8 cellular contexts compared by ENCODE assay signal in the genomic region with DNA sequence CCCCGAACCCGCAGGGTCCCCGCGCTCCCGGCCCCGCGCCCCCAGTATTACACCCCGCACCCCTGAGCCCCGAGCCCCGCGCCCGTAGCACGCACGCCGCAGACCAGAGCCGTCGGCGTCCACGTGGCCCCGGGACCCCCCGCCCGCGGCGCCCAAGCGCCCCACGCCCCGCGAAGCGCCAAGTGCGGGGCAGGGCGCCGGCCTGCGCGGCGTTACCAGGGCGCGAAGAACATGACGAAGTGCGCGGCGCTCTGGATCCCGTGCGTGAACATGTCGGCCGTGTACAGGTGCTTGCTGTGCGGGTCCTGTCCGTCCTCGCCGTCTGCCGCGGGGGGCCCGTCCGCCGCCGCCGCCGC. TPM values are rescaled to one million over a fixed set of nuclear protein-coding genes. Genes with fewer than 3 reads are reported as not detected.
A peak's percentile ranks its signal among the peaks of the same experiment; 100 is the strongest.
DNase-seq lines count a peak whose midpoint lies in the region; ATAC-seq and TF ChIP-seq lines count a peak whose summit lies in the region.

No MANE protein-coding gene starts in this region.

- H3K27ac ChIP-seq in smooth muscle cell (ENCODE audit: low read depth) = peak overlapping the region; percentile 45

- peaks cover 14% of the 10 kb centered on the region for H3K36me3 Mint-ChIP-seq in Caco-2 (ENCODE audit: insufficient read depth, unreplicated experiment)
- H3K36me3 Mint-ChIP-seq in glutamatergic neuron (ENCODE audit: unreplicated experiment) = no peaks in the 10 kb centered on the region

- POLR2A ChIA-PET in Caco-2 (lab: Charles Lee) = no interaction called here

- no peaks in the 10 kb centered on the region for H3K36me3 ChIP-seq in Caco-2 (ENCODE audit: control insufficient read depth, insufficient read depth, low read length)
- peaks cover 17% of the 10 kb centered on the region for H3K36me3 ChIP-seq in NT2/D1 (ENCODE audit: insufficient read depth, insufficient read length, low read length)
- no peaks in the 10 kb centered on the region for H3K36me3 ChIP-seq in smooth muscle cell (ENCODE audit: low read depth)

- H3K79me2 ChIP-seq in smooth muscle cell (ENCODE audit: low read depth) = peaks cover 46% of the 10 kb centered on the region

- 0% methylated on average over 22 of the region's 57 CpGs for WGBS in smooth muscle cell (ENCODE audit: low lambda C conversion rate)

- no peak overlapping the region for H2AFZ ChIP-seq in smooth muscle cell (ENCODE audit: low read depth)

- no peak overlapping the region for H3K27ac Mint-ChIP-seq in Caco-2 (ENCODE audit: unreplicated experiment)
- no peak overlapping the region for H3K27ac Mint-ChIP-seq in glutamatergic neuron (ENCODE audit: unreplicated experiment)

- no peak for TF ChIP-seq CTCF in Caco-2 (IDR thresholded peaks at IDR 0.05; ENCODE audit: insufficient read depth in 1 of 2, low read depth in 1 of 2, low read length in 1 of 2, severe bottlenecking in 1 of 2, unreplicated experiment in 1 of 2)
- TF ChIP-seq CTCF in glutamatergic neuron (IDR thresholded peaks at IDR 0.05; ENCODE audit: partially characterized antibody, unreplicated experiment) = no peak
- TF ChIP-seq CTCF in smooth muscle cell (IDR thresholded peaks at IDR 0.05; ENCODE audit: borderline replicate concordance, insufficient read depth, poor library complexity, severe bottlenecking) = no peak

- H3K4me2 ChIP-seq in smooth muscle cell = peak overlapping the region; percentile 96

- intact Hi-C loops in Caco-2 (cut with micrococcal nuclease; ENCODE audit: unreplicated experiment) = loop anchor here (2.0 to 10.0 kb wide), 3 partner anchors 82 to 185 kb away; a partner anchor contains a TSS

- peak overlapping the region; percentile 77 for H3K4me3 ChIP-seq in Caco-2 (ENCODE audit: low read depth, low read length)
- H3K4me3 ChIP-seq in NT2/D1 (ENCODE audit: insufficient read length, low read depth) = peak overlapping the region; percentile 67
- H3K4me3 ChIP-seq in smooth muscle cell = peak overlapping the region; percentile 78

- no peak for DNase-seq in Caco-2
- no peak for DNase-seq in NT2/D1 (ENCODE audit: low read depth, low spot score)
- peak; percentile 38 for DNase-seq in glutamatergic neuron
- no peak for DNase-seq in smooth muscle cell (lab: John Stamatoyannopoulos, UW; ENCODE audit: unreplicated experiment)
- DNase-seq in GM03348 (ENCODE audit: low spot score) = no peak
- DNase-seq in hippocampal formation (lab: John Stamatoyannopoulos, UW) = no peak
- DNase-seq in SKM-1 (lab: John Stamatoyannopoulos, UW; ENCODE audit: unreplicated experiment) = no peak

- H3K4me1 ChIP-seq in Caco-2 (peaks cover 5% of the 10 kb centered on the region; the same call in 1 of the 2 replicates), NT2/D1 (ENCODE audit: insufficient read depth, insufficient read length) (no peaks in the 10 kb centered on the region), smooth muscle cell (ENCODE audit: low read depth) (peaks cover 8% of the 10 kb centered on the region)

- CTCF ChIA-PET in Caco-2 (lab: Charles Lee) = no interaction called here

- H3K4me3 Mint-ChIP-seq in Caco-2 (ENCODE audit: unreplicated experiment) = peak overlapping the region; percentile 80
- no peak overlapping the region for H3K4me3 Mint-ChIP-seq in glutamatergic neuron (ENCODE audit: unreplicated experiment)

- H3K9me3 Mint-ChIP-seq in Caco-2 (ENCODE audit: unreplicated experiment) (no peaks in the 10 kb centered on the region), glutamatergic neuron (ENCODE audit: unreplicated experiment) (peaks cover 2% of the 10 kb centered on the region)

- no TSS peak for BruUV-seq in Caco-2 (replicated peaks; lab: Mats Ljungman, UMichigan)

- ATAC-seq in GM21528 (IDR thresholded peaks at IDR 0.05; ENCODE audit: low FRiP score, unreplicated experiment) = peak; percentile 23

- H3F3A ChIP-seq in smooth muscle cell (ENCODE audit: low read depth) = no peaks in the 10 kb centered on the region

- peaks cover 45% of the 10 kb centered on the region for H4K20me1 ChIP-seq in smooth muscle cell (ENCODE audit: low read depth)

- H3K9ac ChIP-seq in NT2/D1 (ENCODE audit: insufficient read length, low read depth) (peak overlapping the region; percentile 83), smooth muscle cell (ENCODE audit: low read depth) (peak overlapping the region; percentile 83)

- H3K4me1 Mint-ChIP-seq in Caco-2 (ENCODE audit: low read depth, unreplicated experiment) (no peaks in the 10 kb centered on the region), glutamatergic neuron (ENCODE audit: low read depth, unreplicated experiment) (no peaks in the 10 kb centered on the region)

- H3K9me3 ChIP-seq in Caco-2 (no peaks in the 10 kb centered on the region), NT2/D1 (ENCODE audit: insufficient read depth, low read length) (no peaks in the 10 kb centered on the region), smooth muscle cell (replicated peaks; ENCODE audit: low read depth) (no peaks in the 10 kb centered on the region)

- no peaks in the 10 kb centered on the region for H3K27me3 Mint-ChIP-seq in Caco-2 (ENCODE audit: insufficient read depth, unreplicated experiment)
- H3K27me3 Mint-ChIP-seq in glutamatergic neuron (ENCODE audit: unreplicated experiment) = peaks cover 4% of the 10 kb centered on the region

- no peaks in the 10 kb centered on the region for H3K27me3 ChIP-seq in Caco-2 (replicated peaks; ENCODE audit: control insufficient read depth, insufficient read depth, low read length)
- peaks cover 36% of the 10 kb centered on the region for H3K27me3 ChIP-seq in NT2/D1 (ENCODE audit: insufficient read depth, insufficient read length)
- no peaks in the 10 kb centered on the region for H3K27me3 ChIP-seq in smooth muscle cell (ENCODE audit: low read depth)

RNA-seq across cellular contexts. Expression of a gene that starts 0.3 kb away (rescaled TPM):
- total RNA-seq in Caco-2 (2022) (117 and 119 TPM in 2 replicates), glutamatergic neuron (ENCODE audit: unreplicated experiment) (25.3 TPM), smooth muscle cell (448 and 569 TPM in 2 replicates)
- 368 and 576 TPM in 2 replicates for polyA plus RNA-seq in smooth muscle cell
